Comparison of ENCODE assay signal across 8 cellular contexts in the genomic region with DNA sequence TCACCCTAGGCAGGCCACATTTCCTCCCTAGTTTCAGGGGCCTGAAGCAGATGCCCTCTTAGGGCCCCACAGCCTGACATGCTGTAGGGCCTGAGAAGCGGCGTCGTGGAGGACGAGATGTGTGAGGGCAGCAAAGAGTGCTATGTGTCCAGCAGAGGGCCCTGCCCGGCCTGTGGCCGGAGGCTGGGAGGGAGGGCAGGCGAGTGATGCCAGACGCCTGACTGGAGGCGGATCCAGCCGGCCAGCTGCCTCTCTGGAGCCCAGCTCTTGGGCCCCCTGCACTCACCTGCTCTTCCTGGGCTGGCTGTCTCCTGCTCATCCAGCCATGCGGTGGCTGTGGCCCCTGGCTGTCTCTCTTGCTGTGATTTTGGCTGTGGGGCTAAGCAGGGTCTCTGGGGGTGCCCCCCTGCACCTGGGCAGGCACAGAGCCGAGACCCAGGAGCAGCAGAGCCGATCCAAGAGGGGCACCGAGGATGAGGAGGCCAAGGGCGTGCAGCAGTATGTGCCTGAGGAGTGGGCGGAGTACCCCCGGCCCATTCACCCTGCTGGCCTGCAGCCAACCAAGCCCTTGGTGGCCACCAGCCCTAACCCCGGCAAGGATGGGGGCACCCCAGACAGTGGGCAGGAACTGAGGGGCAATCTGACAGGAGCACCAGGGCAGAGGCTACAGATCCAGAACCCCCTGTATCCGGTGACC. TPM values are rescaled to one million over a fixed set of nuclear protein-coding genes. Genes with fewer than 3 reads are reported as not detected.
DNase-seq lines count a peak whose midpoint lies in the region; ATAC-seq and TF ChIP-seq lines count a peak whose summit lies in the region.

A gene with protein sequence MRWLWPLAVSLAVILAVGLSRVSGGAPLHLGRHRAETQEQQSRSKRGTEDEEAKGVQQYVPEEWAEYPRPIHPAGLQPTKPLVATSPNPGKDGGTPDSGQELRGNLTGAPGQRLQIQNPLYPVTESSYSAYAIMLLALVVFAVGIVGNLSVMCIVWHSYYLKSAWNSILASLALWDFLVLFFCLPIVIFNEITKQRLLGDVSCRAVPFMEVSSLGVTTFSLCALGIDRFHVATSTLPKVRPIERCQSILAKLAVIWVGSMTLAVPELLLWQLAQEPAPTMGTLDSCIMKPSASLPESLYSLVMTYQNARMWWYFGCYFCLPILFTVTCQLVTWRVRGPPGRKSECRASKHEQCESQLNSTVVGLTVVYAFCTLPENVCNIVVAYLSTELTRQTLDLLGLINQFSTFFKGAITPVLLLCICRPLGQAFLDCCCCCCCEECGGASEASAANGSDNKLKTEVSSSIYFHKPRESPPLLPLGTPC (plus strand): TSS at position 279 of the 697 bp plus-strand sequence. CDS start 47 bp downstream, at position 326.

- H3K27ac ChIP-seq in RWPE2 (ENCODE audit: poor library complexity, severe bottlenecking) = no peak within 1 kb of the TSS

- no peak within 1 kb of the TSS for H3K4me3 ChIP-seq in RWPE2 (ENCODE audit: severe bottlenecking)
- H3K4me3 ChIP-seq in foreskin fibroblast (ENCODE audit: low read depth in 1 of 2, low read length in 2 of 2) = no peak within 1 kb of the TSS

- peak; percentile 42 for DNase-seq in D341Med (ENCODE audit: low spot score)
- DNase-seq in RWPE2 (ENCODE audit: low spot score) = no peak
- peak; percentile 48 to 79 for DNase-seq in foreskin fibroblast
- no peak for DNase-seq in osteocyte (ENCODE audit: extremely low spot score, unreplicated experiment)
- DNase-seq in stimulated activated CD4-positive, alpha-beta T cell treated with anti-CD3 and anti-CD28 coated beads, Interleukin-15, amount 100 ng/mL, for 24 hours = no peak
- DNase-seq in activated CD4-positive, alpha-beta T cell treated with anti-CD3 and anti-CD28 coated beads, Interleukin-2, amount 10 ng/mL, durations not matched to agents 7 days and 5 days = no peak
- no peak for DNase-seq in UCSD-AML1 (lab: John Stamatoyannopoulos, UW; ENCODE audit: unreplicated experiment)

- H3K9me3 Mint-ChIP-seq in osteocyte (ENCODE audit: unreplicated experiment) = no peaks in the 10 kb centered on the region
- H3K9me3 Mint-ChIP-seq in activated CD4-positive, alpha-beta T cell treated with anti-CD3 and anti-CD28 coated beads, Interleukin-2, amount 10 ng/mL, durations not matched to agents 7 days and 5 days = no peaks in the 10 kb centered on the region

- CTCF ChIA-PET in activated CD4-positive, alpha-beta T cell treated with anti-CD3 and anti-CD28 coated beads, Interleukin-2, amount 10 ng/mL, durations not matched to agents 7 days and 5 days (lab: Charles Lee) = interaction anchor here (0.6 to 1.3 kb wide), 3 partner anchors 10 to 654 kb away, joined by 3 to 5 read pairs (median 4); no protein-coding TSS in a partner anchor

- TF ChIP-seq CTCF in RWPE2 (IDR thresholded peaks at IDR 0.05; ENCODE audit: poor library complexity, severe bottlenecking) (peak; percentile 5), foreskin fibroblast (IDR thresholded peaks at IDR 0.05; ENCODE audit: low read depth, low read length) (peak; percentile 63), osteocyte (IDR thresholded peaks at IDR 0.05) (peak; percentile 54)

- no peaks in the 10 kb centered on the region for H3K4me1 Mint-ChIP-seq in osteocyte (ENCODE audit: unreplicated experiment)
- H3K4me1 Mint-ChIP-seq in activated CD4-positive, alpha-beta T cell treated with anti-CD3 and anti-CD28 coated beads, Interleukin-2, amount 10 ng/mL, durations not matched to agents 7 days and 5 days = no peaks in the 10 kb centered on the region

- no peak within 1 kb of the TSS for H3K4me3 Mint-ChIP-seq in osteocyte (ENCODE audit: unreplicated experiment)
- H3K4me3 Mint-ChIP-seq in activated CD4-positive, alpha-beta T cell treated with anti-CD3 and anti-CD28 coated beads, Interleukin-2, amount 10 ng/mL, durations not matched to agents 7 days and 5 days = no peak within 1 kb of the TSS

- no peaks in the 10 kb centered on the region for H3K36me3 Mint-ChIP-seq in osteocyte (ENCODE audit: unreplicated experiment)
- H3K36me3 Mint-ChIP-seq in activated CD4-positive, alpha-beta T cell treated with anti-CD3 and anti-CD28 coated beads, Interleukin-2, amount 10 ng/mL, durations not matched to agents 7 days and 5 days (ENCODE audit: low read depth) = no peaks in the 10 kb centered on the region

- no peaks in the 10 kb centered on the region for H3K4me1 ChIP-seq in RWPE2 (ENCODE audit: insufficient read depth, poor library complexity, severe bottlenecking)

- no peak within 1 kb of the TSS for H3K27ac Mint-ChIP-seq in osteocyte (ENCODE audit: unreplicated experiment)
- H3K27ac Mint-ChIP-seq in activated CD4-positive, alpha-beta T cell treated with anti-CD3 and anti-CD28 coated beads, Interleukin-2, amount 10 ng/mL, durations not matched to agents 7 days and 5 days = no peak within 1 kb of the TSS

- peaks cover 13% of the 10 kb centered on the region for H3K27me3 Mint-ChIP-seq in osteocyte (ENCODE audit: unreplicated experiment)
- H3K27me3 Mint-ChIP-seq in activated CD4-positive, alpha-beta T cell treated with anti-CD3 and anti-CD28 coated beads, Interleukin-2, amount 10 ng/mL, durations not matched to agents 7 days and 5 days = peaks cover 20% of the 10 kb centered on the region

- POLR2A ChIA-PET in activated CD4-positive, alpha-beta T cell treated with anti-CD3 and anti-CD28 coated beads, Interleukin-2, amount 10 ng/mL, durations not matched to agents 7 days and 5 days (lab: Charles Lee) = no interaction called here

- H3K27me3 ChIP-seq in RWPE2 (ENCODE audit: insufficient read depth, poor library complexity, severe bottlenecking) = no peaks in the 10 kb centered on the region

- no peaks in the 10 kb centered on the region for H3K9me3 ChIP-seq in RWPE2 (ENCODE audit: severe bottlenecking)

- ATAC-seq in RWPE2 (ENCODE audit: low read depth) (no peak), GM21447 (IDR thresholded peaks at IDR 0.05; ENCODE audit: unreplicated experiment) (no peak)

- H3K36me3 ChIP-seq in RWPE2 (ENCODE audit: low read depth) = no peaks in the 10 kb centered on the region

RNA-seq across cellular contexts. Expression of the gene that starts here (rescaled TPM):
- not detected in 2 replicates for total RNA-seq in osteocyte
- total RNA-seq in activated CD4-positive, alpha-beta T cell treated with anti-CD3 and anti-CD28 coated beads, Interleukin-2, amount 10 ng/mL, durations not matched to agents 7 days and 5 days = not detected

Comparison
In these comparisons a context has a peak if more than half of its experiments do, and no peak if none do; other contexts are left out.
1. DNase-seq: peak in D341Med (single experiment) and foreskin fibroblast (2 of 2); none in RWPE2 (single experiment), osteocyte (single experiment), stimulated activated CD4-positive, alpha-beta T cell treated with anti-CD3 and anti-CD28 coated beads, Interleukin-15, amount 100 ng/mL, for 24 hours (single experiment), activated CD4-positive, alpha-beta T cell treated with anti-CD3 and anti-CD28 coated beads, Interleukin-2, amount 10 ng/mL, durations not matched to agents 7 days and 5 days (single experiment) and UCSD-AML1 (single experiment).
2. CTCF ChIP-seq: peak in every context shown above with its lines; median percentile 63 in foreskin fibroblast; 54 in osteocyte; 5 in RWPE2.